In genomic region chr19:8576273-8576993, GRCh38 we compare ENCODE assay signal across 9 cellular contexts. TPM values are rescaled to one million over a fixed set of nuclear protein-coding genes. Genes with fewer than 3 reads are reported as not detected.
DNase-seq lines count a peak whose midpoint lies in the region; ATAC-seq and TF ChIP-seq lines count a peak whose summit lies in the region.
"Had no signal": no experiment of that assay in that cellular context is flagged by ENCODE, and none has a peak within 500 bp of the region (broad histone marks: within the 10 kb centered on the region; RNA-seq: fewer than 3 reads in every experiment).

No MANE protein-coding gene starts in this region.

- peaks cover 80% of the 10 kb centered on the region for H3K4me1 Mint-ChIP-seq in dendritic cell treated with granulocyte-macrophage colony-stimulating factor and Interleukin-4, amounts not matched to agents 40 ng/mL and 50 ng/mL, for 4 days (ENCODE audit: low read depth)
- H3K4me1 Mint-ChIP-seq in mesothelial cell of epicardium, result peaks cover 5% of the 10 kb centered on the region

- H3K27me3 Mint-ChIP-seq in dendritic cell treated with granulocyte-macrophage colony-stimulating factor and Interleukin-4, amounts not matched to agents 40 ng/mL and 50 ng/mL, for 4 days, result no peaks in the 10 kb centered on the region
- H3K27me3 Mint-ChIP-seq in mesothelial cell of epicardium (ENCODE audit: low read depth), result peaks cover 29% of the 10 kb centered on the region

- H3K9me3 ChIP-seq in SJSA1 (replicated peaks) (no peaks in the 10 kb centered on the region), WERI-Rb-1 (ENCODE audit: severe bottlenecking) (no peaks in the 10 kb centered on the region)

- H3K27ac Mint-ChIP-seq in dendritic cell treated with granulocyte-macrophage colony-stimulating factor and Interleukin-4, amounts not matched to agents 40 ng/mL and 50 ng/mL, for 4 days, result peak overlapping the region; percentile 89
- H3K27ac Mint-ChIP-seq in mesothelial cell of epicardium, result no peak overlapping the region

- H3K4me1 ChIP-seq in SJSA1 (replicated peaks), result peaks cover 36% of the 10 kb centered on the region

- H3K36me3 ChIP-seq in SJSA1 (no peaks in the 10 kb centered on the region), WERI-Rb-1 (no peaks in the 10 kb centered on the region)

- peaks cover 57% of the 10 kb centered on the region for H3K36me3 Mint-ChIP-seq in dendritic cell treated with granulocyte-macrophage colony-stimulating factor and Interleukin-4, amounts not matched to agents 40 ng/mL and 50 ng/mL, for 4 days (ENCODE audit: low read depth)
- no peaks in the 10 kb centered on the region for H3K36me3 Mint-ChIP-seq in mesothelial cell of epicardium

- TF ChIP-seq POLR2A in GM18505 (IDR thresholded peaks at IDR 0.05; ENCODE audit: borderline replicate concordance, extremely low read depth, insufficient read depth, insufficient read length), result peak; percentile 40

- DNase-seq in SJSA1 (ENCODE audit: low read depth in 1 of 2, low spot score in 2 of 2) (no peak), mesothelial cell of epicardium (ENCODE audit: low spot score in 2 of 2, unreplicated experiment in 2 of 2) (no peak), NCI-H2171 (lab: John Stamatoyannopoulos, UW) (no peak), NCI-H146 treated with DMSO at 0.1 percent for 48 hours (lab: John Stamatoyannopoulos, UW; ENCODE audit: unreplicated experiment) (no peak), WERI-Rb-1 (no peak)

- H3K4me3 Mint-ChIP-seq in dendritic cell treated with granulocyte-macrophage colony-stimulating factor and Interleukin-4, amounts not matched to agents 40 ng/mL and 50 ng/mL, for 4 days, result peak overlapping the region; percentile 95
- no peak overlapping the region for H3K4me3 Mint-ChIP-seq in mesothelial cell of epicardium

- TF ChIP-seq CTCF in mesothelial cell of epicardium (IDR thresholded peaks at IDR 0.05; ENCODE audit: unreplicated experiment) (no peak), WERI-Rb-1 (IDR thresholded peaks at IDR 0.05; ENCODE audit: low read depth, low read length) (no peak)

- H3K4me3 ChIP-seq in SJSA1, result no peak overlapping the region
- peak overlapping the region; percentile 32 to 45 (median 38) for H3K4me3 ChIP-seq in skin epidermis
- H3K4me3 ChIP-seq in WERI-Rb-1 (ENCODE audit: low read depth, low read length), result no peak overlapping the region

- no peak for ATAC-seq in GM18505 (IDR thresholded peaks at IDR 0.05; ENCODE audit: unreplicated experiment)
- ATAC-seq: Panc1 had no signal

- H3K9me3 Mint-ChIP-seq in dendritic cell treated with granulocyte-macrophage colony-stimulating factor and Interleukin-4, amounts not matched to agents 40 ng/mL and 50 ng/mL, for 4 days, result no peaks in the 10 kb centered on the region
- H3K9me3 Mint-ChIP-seq in mesothelial cell of epicardium, result no peaks in the 10 kb centered on the region

- intact Hi-C loops in dendritic cell treated with granulocyte-macrophage colony-stimulating factor and Interleukin-4, amounts not matched to agents 40 ng/mL and 50 ng/mL, for 4 days (cut with micrococcal nuclease), result loop anchor here (2.0 to 5.0 kb wide), 3 partner anchors 20 to 214 kb away; partner anchors contain the start of gene ANGPTL4

- H3K27ac ChIP-seq in SJSA1 (0 out of 2 replicates have a peak overlapping the region, but pooled peaks have one; percentile 17), skin epidermis (peak overlapping the region in 18 of 21 experiments; percentile 20 to 93 (median 80)), WERI-Rb-1 (no peak overlapping the region)

- H3K27me3 ChIP-seq in SJSA1 (replicated peaks) (no peaks in the 10 kb centered on the region), WERI-Rb-1 (ENCODE audit: insufficient read depth, low read depth, severe bottlenecking) (peaks cover 61% of the 10 kb centered on the region)

RNA-seq across cellular contexts. Expression of gene MYO1F, which starts 0.8 kb away (rescaled TPM):
- total RNA-seq in SJSA1 (2014; rRNA removed; shearing (Covaris generic)), result 0.37 and 0.94 TPM in 2 replicates
- 0.35 to 0.69 TPM (median 0.47 TPM) in 3 replicates for total RNA-seq in mesothelial cell of epicardium

RNA-seq across cellular contexts. Expression of gene ADAMTS10, which starts 34.1 kb away (rescaled TPM):
- total RNA-seq in SJSA1 (2014; rRNA removed; shearing (Covaris generic)), result 6.0 and 6.3 TPM in 2 replicates
- total RNA-seq in mesothelial cell of epicardium, result 176 to 182 TPM (median 179 TPM) in 3 replicates

RNA-seq across cellular contexts. Expression of gene NFILZ, which starts 54.0 kb away (rescaled TPM):
- total RNA-seq in SJSA1 (2014; rRNA removed; shearing (Covaris generic)), result not detected in 2 replicates
- not detected in 3 replicates for total RNA-seq in mesothelial cell of epicardium

Comparison
In these comparisons a context has a peak if more than half of its experiments do, and no peak if none do; other contexts are left out.
1. H3K4me3 ChIP-seq: peak in skin epidermis (7 of 7); none in SJSA1 (single experiment) and WERI-Rb-1 (single experiment).
2. RNA of gene ADAMTS10, which starts 34.1 kb away (total RNA-seq): 176 to 182 TPM in mesothelial cell of epicardium; 6.0 to 6.3 TPM in SJSA1; every median in the first group is over 10 times any median in the second.